8 cellular contexts compared by ENCODE assay signal in genomic region chr6:53064726-53065265, GRCh38. TPM values are rescaled to one million over a fixed set of nuclear protein-coding genes. Genes with fewer than 3 reads are reported as not detected.
DNase-seq lines count a peak whose midpoint lies in the region; ATAC-seq and TF ChIP-seq lines count a peak whose summit lies in the region.

No MANE protein-coding gene starts in this region.

- no peak for TF ChIP-seq POLR2A in suprapubic skin (IDR thresholded peaks at IDR 0.05)

- peak overlapping the region; percentile 98 for H3K27ac Mint-ChIP-seq in activated naive CD8-positive, alpha-beta T cell
- no peak overlapping the region for H3K27ac Mint-ChIP-seq in glutamatergic neuron (ENCODE audit: unreplicated experiment)

- under 1% methylated on average over 26 of the region's 26 CpGs for WGBS in suprapubic skin

- no peak for TF ChIP-seq CTCF in glutamatergic neuron (IDR thresholded peaks at IDR 0.05; ENCODE audit: partially characterized antibody, unreplicated experiment)
- no peak for TF ChIP-seq CTCF in suprapubic skin (IDR thresholded peaks at IDR 0.05)

- TF ChIP-seq EP300 in suprapubic skin (IDR thresholded peaks at IDR 0.05): no peak

- ATAC-seq in HG02678 (IDR thresholded peaks at IDR 0.05; ENCODE audit: unreplicated experiment): peak; percentile 76

- peak overlapping the region; percentile 99 for H3K4me3 Mint-ChIP-seq in activated naive CD8-positive, alpha-beta T cell
- peak overlapping the region; percentile 98 for H3K4me3 Mint-ChIP-seq in glutamatergic neuron (ENCODE audit: unreplicated experiment)

- H3K9me3 ChIP-seq in suprapubic skin: no peaks in the 10 kb centered on the region

- no peaks in the 10 kb centered on the region for H3K36me3 Mint-ChIP-seq in activated naive CD8-positive, alpha-beta T cell
- H3K36me3 Mint-ChIP-seq in glutamatergic neuron (ENCODE audit: unreplicated experiment): no peaks in the 10 kb centered on the region

- no peaks in the 10 kb centered on the region for H3K9me3 Mint-ChIP-seq in activated naive CD8-positive, alpha-beta T cell (ENCODE audit: low read depth)
- no peaks in the 10 kb centered on the region for H3K9me3 Mint-ChIP-seq in glutamatergic neuron (ENCODE audit: unreplicated experiment)

- peaks cover 55% of the 10 kb centered on the region for H3K4me1 ChIP-seq in suprapubic skin

- peaks cover 59% of the 10 kb centered on the region for H3K4me1 Mint-ChIP-seq in activated naive CD8-positive, alpha-beta T cell (ENCODE audit: low read depth)
- H3K4me1 Mint-ChIP-seq in glutamatergic neuron (ENCODE audit: low read depth, unreplicated experiment): peaks cover 6% of the 10 kb centered on the region

- no peaks in the 10 kb centered on the region for H3K36me3 ChIP-seq in suprapubic skin

- H3K27me3 Mint-ChIP-seq in activated naive CD8-positive, alpha-beta T cell: no peaks in the 10 kb centered on the region
- H3K27me3 Mint-ChIP-seq in glutamatergic neuron (ENCODE audit: unreplicated experiment): no peaks in the 10 kb centered on the region

- peak overlapping the region; percentile 98 for H3K27ac ChIP-seq in suprapubic skin

- DNase-seq in NCI-H1105 treated with DMSO at 0.1 percent for 48 hours (lab: John Stamatoyannopoulos, UW) (peak; percentile 97), SKM-1 (lab: John Stamatoyannopoulos, UW; ENCODE audit: unreplicated experiment) (peak; percentile 94), glutamatergic neuron (peak; percentile 92), occipital lobe (lab: John Stamatoyannopoulos, UW) (peak; percentile 96), suprapubic skin (ENCODE audit: low spot score in 2 of 2) (peak; percentile 98)

- no peaks in the 10 kb centered on the region for H3K27me3 ChIP-seq in suprapubic skin

- H3K4me3 ChIP-seq in GM08714 (ENCODE audit: low read length) (peak overlapping the region; percentile 87), suprapubic skin (peak overlapping the region; percentile 83)

RNA-seq across cellular contexts. Expression of gene FBXO9, which starts 0.4 kb away (rescaled TPM):
- 49.1 TPM for total RNA-seq in glutamatergic neuron (ENCODE audit: unreplicated experiment)
- 54.7 TPM for total RNA-seq in occipital lobe
- total RNA-seq in suprapubic skin: 100 to 1,000 TPM in 1 of 4 donors, 10 to 100 TPM in 3; 35.2 to 113 (median 43.2) TPM

RNA-seq across cellular contexts. Expression of gene CILK1, which starts 3.2 kb away (rescaled TPM):
- total RNA-seq in glutamatergic neuron (ENCODE audit: unreplicated experiment) (31.7 TPM), occipital lobe (34.5 TPM), suprapubic skin (10 to 100 TPM; 15.4 to 26.5 (median 19.8) TPM)

Comparison
In these comparisons a context has a peak if more than half of its experiments do, and no peak if none do; other contexts are left out.
1. Peak in every context shown above with its lines: DNase-seq, ATAC-seq, H3K4me3 ChIP-seq and H3K27ac ChIP-seq.